ENCODE assay signal across 9 cellular contexts in the genomic region with DNA sequence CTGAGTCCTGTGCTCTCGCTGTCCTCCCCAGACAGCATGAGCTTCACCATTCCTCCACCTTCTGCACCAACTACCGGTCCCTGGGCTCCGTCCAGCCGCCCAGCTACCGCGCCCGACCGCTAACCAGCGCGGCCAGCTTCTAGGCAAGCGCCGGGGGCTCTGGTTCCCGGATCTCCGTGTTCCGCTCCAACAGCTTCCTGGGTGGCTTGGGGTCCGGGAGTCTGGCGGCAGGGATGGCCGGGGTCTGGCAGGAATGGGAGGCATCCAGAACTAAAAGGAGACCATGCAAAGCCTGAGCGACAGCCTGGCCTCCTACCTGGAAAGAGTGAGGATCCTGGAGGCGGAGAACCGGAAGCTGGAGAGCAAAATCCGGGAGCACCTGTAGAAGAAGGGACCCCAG.
"Had no signal": no experiment of that assay in that cellular context is flagged by ENCODE, and none has a peak within 500 bp of the region (broad histone marks: within the 10 kb centered on the region; RNA-seq: fewer than 3 reads in every experiment).

No MANE protein-coding gene starts in this region.

- FAIRE-seq: HepG2 had no signal

- H3K4me3 Mint-ChIP-seq: HFFc6, IgD-negative memory B cell had no signal

- H3K36me3 ChIP-seq: HAP-1 had no signal

- H3K4me3 ChIP-seq: GM23248, HAP-1 had no signal

- H3K27ac Mint-ChIP-seq: HFFc6, IgD-negative memory B cell had no signal

- H3K9me3 Mint-ChIP-seq: HFFc6 had no signal

- DNase-seq: GM23248, GOT3, H7, HFFc6 had no signal

- H3K9me3 ChIP-seq: HAP-1 had no signal

- H3K36me3 Mint-ChIP-seq: IgD-negative memory B cell had no signal

- H3K27ac ChIP-seq: GM23248, HL-60 had no signal

- H3K4me1 ChIP-seq: HAP-1 had no signal

- H3K9ac ChIP-seq: GM23248 had no signal

- ATAC-seq: HCT116, HepG2 had no signal

- H3K4me1 Mint-ChIP-seq: IgD-negative memory B cell had no signal
